ENCODE assay signal across 29 cellular contexts in the genomic region with DNA sequence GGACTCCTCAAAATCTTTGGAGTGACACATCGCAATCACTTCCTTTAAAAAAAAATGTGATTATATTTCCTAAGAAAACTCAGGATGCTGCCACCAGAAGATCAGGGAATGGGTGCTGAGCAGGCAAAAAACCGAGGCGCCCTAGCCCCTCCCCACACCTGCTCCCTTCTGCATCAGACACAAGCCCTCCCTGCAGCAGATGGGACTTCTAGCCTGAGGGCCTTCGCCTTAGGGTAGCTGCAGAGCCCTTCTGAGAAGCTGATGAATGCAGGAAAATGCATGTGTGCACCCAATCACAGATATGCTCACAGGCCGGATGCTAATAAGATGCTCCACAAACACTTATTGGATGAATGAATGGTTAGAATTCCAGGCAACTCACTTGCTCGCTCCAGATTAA. TPM values are rescaled to one million over a fixed set of nuclear protein-coding genes. Genes with fewer than 3 reads are reported as not detected.
"Had no signal": no experiment of that assay in that cellular context is flagged by ENCODE, and none has a peak within 500 bp of the region (broad histone marks: within the 10 kb centered on the region; RNA-seq: fewer than 3 reads in every experiment).

No MANE protein-coding gene starts in this region.

- ATAC-seq: activated CD8-positive, alpha-beta memory T cell treated with anti-CD3 and anti-CD28 coated beads, Interleukin-2, amount 10 ng/mL, durations not matched to agents 7 days and 5 days; activated CD8-positive, alpha-beta T cell treated with anti-CD3 and anti-CD28 coated beads for 36 hours; effector memory CD8-positive, alpha-beta T cell; left ventricle myocardium superior; natural killer cell had no signal

- H3K27me3 ChIP-seq: esophagus muscularis mucosa, right atrium auricular region, suprapubic skin, vagina had no signal

- H3K36me3 ChIP-seq: esophagus muscularis mucosa, prostate gland, right atrium auricular region, suprapubic skin, vagina had no signal

- DNase-seq: activated CD4-positive, alpha-beta T cell treated with anti-CD3 and anti-CD28 coated beads, Interleukin-2, amount 10 ng/mL, durations not matched to agents 7 days and 5 days; activated CD4-positive, CD25-positive, alpha-beta regulatory T cell treated with anti-CD3 and anti-CD28 coated beads, Interleukin-2, amount 50 U/mL, for 72 hours; activated CD8-positive, alpha-beta memory T cell treated with anti-CD3 and anti-CD28 coated beads, Interleukin-2, amount 10 ng/mL, durations not matched to agents 7 days and 5 days; activated CD8-positive, alpha-beta T cell treated with anti-CD3 and anti-CD28 coated beads for 36 hours; activated gamma-delta T cell treated with Interleukin-2 at 50 U/mL for 16 hours; aorta; effector memory CD8-positive, alpha-beta T cell; hippocampal formation; kidney glomerular epithelial cell; left ventricle myocardium superior; mammary epithelial cell; midbrain; natural killer cell; stimulated activated CD4-positive, alpha-beta T cell treated with anti-CD3 and anti-CD28 coated beads, Interleukin-12 subunit alpha, Interleukin-12 subunit beta, amount 100 ng/mL, for 4 hours; stimulated activated CD4-positive, alpha-beta T cell treated with anti-CD3 and anti-CD28 coated beads, Interleukin-1b, Interleukin-23, amount 100 ng/mL, for 48 hours had no signal

- H3K27ac ChIP-seq: right atrium auricular region, suprapubic skin, vagina, VCaP had no signal

- H3K4me3 ChIP-seq: esophagus muscularis mucosa, prostate gland, right atrium auricular region, suprapubic skin, vagina had no signal

- H3K9me3 ChIP-seq: esophagus muscularis mucosa, prostate gland, right atrium auricular region, suprapubic skin, vagina had no signal

RNA-seq across cellular contexts. Expression of gene C1orf210, which starts 6.8 kb away (rescaled TPM):
- total RNA-seq: activated CD4-positive, alpha-beta T cell treated with anti-CD3 and anti-CD28 coated beads, Interleukin-2, amount 10 ng/mL, durations not matched to agents 7 days and 5 days; activated CD8-positive, alpha-beta memory T cell treated with anti-CD3 and anti-CD28 coated beads, Interleukin-2, amount 10 ng/mL, durations not matched to agents 7 days and 5 days; activated CD8-positive, alpha-beta T cell treated with anti-CD3 and anti-CD28 coated beads for 36 hours; activated T-helper 1 cell treated with anti-CD3 and anti-CD28 coated beads, Interleukin-12 subunit alpha, Interleukin-12 subunit beta, Interleukin-2, Interleukin-4 antibody, amounts not matched to agents 30 ng/mL and 10 ng/mL and 1 ng/mL, durations not matched to agents 14 hours and 24 hours and 36 hours; aorta; cardiac septum; dermis microvascular lymphatic vessel endothelial cell; endothelial cell of umbilical vein; esophagus muscularis mucosa; frontal cortex; left ventricle myocardium superior; natural killer cell; osteoblast; right atrium auricular region; skeletal muscle tissue; T-helper 2 cell treated with Interferon-gamma antibody and Interleukin-4, amounts not matched to agents 100 ng/mL and 5 ng/mL, for 36 hours had no signal
- polyA plus RNA-seq: endothelial cell of umbilical vein had no signal

RNA-seq across cellular contexts. Expression of gene TIE1, which starts 8.6 kb away (rescaled TPM):
- total RNA-seq: activated CD4-positive, alpha-beta T cell treated with anti-CD3 and anti-CD28 coated beads, Interleukin-2, amount 10 ng/mL, durations not matched to agents 7 days and 5 days; mammary epithelial cell; osteoblast had no signal
- polyA plus RNA-seq: mammary epithelial cell had no signal

RNA-seq across cellular contexts. Expression of gene TMEM125, which starts 22.4 kb away (rescaled TPM):
- total RNA-seq: activated CD4-positive, alpha-beta T cell treated with anti-CD3 and anti-CD28 coated beads, Interleukin-2, amount 10 ng/mL, durations not matched to agents 7 days and 5 days; activated CD8-positive, alpha-beta memory T cell treated with anti-CD3 and anti-CD28 coated beads, Interleukin-2, amount 10 ng/mL, durations not matched to agents 7 days and 5 days; activated T-helper 1 cell treated with anti-CD3 and anti-CD28 coated beads, Interleukin-12 subunit alpha, Interleukin-12 subunit beta, Interleukin-2, Interleukin-4 antibody, amounts not matched to agents 30 ng/mL and 10 ng/mL and 1 ng/mL, durations not matched to agents 14 hours and 24 hours and 36 hours; aorta; cardiac septum; dermis microvascular lymphatic vessel endothelial cell; endothelial cell of umbilical vein; left ventricle myocardium superior; natural killer cell; osteoblast; T-helper 2 cell treated with Interferon-gamma antibody and Interleukin-4, amounts not matched to agents 100 ng/mL and 5 ng/mL, for 36 hours had no signal

RNA-seq across cellular contexts. Expression of gene MPL, which starts 45.5 kb away (rescaled TPM):
- total RNA-seq: activated CD4-positive, alpha-beta T cell treated with anti-CD3 and anti-CD28 coated beads, Interleukin-2, amount 10 ng/mL, durations not matched to agents 7 days and 5 days; activated CD8-positive, alpha-beta memory T cell treated with anti-CD3 and anti-CD28 coated beads, Interleukin-2, amount 10 ng/mL, durations not matched to agents 7 days and 5 days; activated CD8-positive, alpha-beta T cell treated with anti-CD3 and anti-CD28 coated beads for 36 hours; activated T-helper 1 cell treated with anti-CD3 and anti-CD28 coated beads, Interleukin-12 subunit alpha, Interleukin-12 subunit beta, Interleukin-2, Interleukin-4 antibody, amounts not matched to agents 30 ng/mL and 10 ng/mL and 1 ng/mL, durations not matched to agents 14 hours and 24 hours and 36 hours; frontal cortex; osteoblast; prostate gland; skeletal muscle tissue; suprapubic skin; T-helper 2 cell treated with Interferon-gamma antibody and Interleukin-4, amounts not matched to agents 100 ng/mL and 5 ng/mL, for 36 hours; vagina had no signal
